In genomic region chr7:22141355-22141754, GRCh38 we compare ENCODE assay signal across 26 cellular contexts.
A peak's percentile ranks its signal among the peaks of the same experiment; 100 is the strongest.
DNase-seq lines count a peak whose midpoint lies in the region; FAIRE-seq and TF ChIP-seq lines count a peak whose summit lies in the region.
"Had no signal": no experiment of that assay in that cellular context is flagged by ENCODE, and none has a peak within 500 bp of the region (broad histone marks: within the 10 kb centered on the region; RNA-seq: fewer than 3 reads in every experiment).

No MANE protein-coding gene starts in this region.

- H3K4me1 ChIP-seq in HUES64 (ENCODE audit: insufficient read depth, low read length) = peaks cover 38% of the 10 kb centered on the region
- peaks cover 4 to 18% (median 10%) of the 10 kb centered on the region in 4 experiments for H3K4me1 ChIP-seq in H1 (replicated peaks in 1 of 4; ENCODE audit: control insufficient read depth in 3 of 4, insufficient read depth in 4 of 4, low read length in 3 of 4)
- H3K4me1 ChIP-seq: A549; BLaER1 treated with 17β-estradiol and CSF1 and Interleukin-3, amounts not matched to agents 10 nM and 100 nM; SJSA1 had no signal

- H3K23ac ChIP-seq in H1 (ENCODE audit: insufficient read length) = no peak overlapping the region

- peak overlapping the region in 1 of 2 experiments; percentile 34; a peak in 1 of 4 replicates for H3K4me2 ChIP-seq in H1 (ENCODE audit: insufficient read depth in 1 of 2, low read depth in 2 of 2, low read length in 2 of 2)
- no peak overlapping the region for H3K4me2 ChIP-seq in neural cell (ENCODE audit: low read length)
- H3K4me2 ChIP-seq: A549; BLaER1 treated with 17β-estradiol and CSF1 and Interleukin-3, amounts not matched to agents 10 nM and 100 nM; PC-9 had no signal

- H3K79me2 ChIP-seq in H1 (ENCODE audit: control insufficient read depth in 1 of 2, insufficient read depth in 2 of 2, low read length in 2 of 2) (no peaks in the 10 kb centered on the region), neural cell (replicated peaks; ENCODE audit: insufficient read depth, low read length) (no peaks in the 10 kb centered on the region)

- H3K4me3 ChIP-seq in HUES64 (ENCODE audit: low read length) = no peak overlapping the region
- H3K4me3 ChIP-seq in H1 (ENCODE audit: extremely low read depth in 1 of 4, insufficient read depth in 2 of 4, low read depth in 3 of 4, low read length in 4 of 4) = no peak overlapping the region
- no peak overlapping the region for H3K4me3 ChIP-seq in neural cell (ENCODE audit: low read length)
- H3K4me3 ChIP-seq: A549; BLaER1 treated with 17β-estradiol and CSF1 and Interleukin-3, amounts not matched to agents 10 nM and 100 nM; K562; PC-9; SJSA1 had no signal

- H3K27me3 ChIP-seq in HUES64 (ENCODE audit: insufficient read depth, low read length) (no peaks in the 10 kb centered on the region), H1 (replicated peaks in 1 of 4; ENCODE audit: control insufficient read depth in 3 of 4, extremely low read depth in 1 of 4, insufficient read depth in 3 of 4, low read length in 3 of 4) (no peaks in the 10 kb centered on the region), neural cell (ENCODE audit: insufficient read depth, low read depth, low read length) (no peaks in the 10 kb centered on the region)
- H3K27me3 ChIP-seq: BLaER1 treated with 17β-estradiol and CSF1 and Interleukin-3, amounts not matched to agents 10 nM and 100 nM; SJSA1 had no signal

- peak overlapping the region; percentile 10 for H3K4ac ChIP-seq in H1 (replicated peaks; ENCODE audit: insufficient read length, low read depth, low read length)

- H3K56ac ChIP-seq in H1 (replicated peaks; ENCODE audit: insufficient read length, low read depth, low read length) = no peak overlapping the region

- no peak overlapping the region for H4K8ac ChIP-seq in H1 (ENCODE audit: extremely low read depth, insufficient read depth, low read length)

- H2BK5ac ChIP-seq in H1 (ENCODE audit: low read depth, low read length) = 0 out of 2 replicates have a peak overlapping the region, but pooled peaks have one; percentile 13

- no peak overlapping the region for H2BK20ac ChIP-seq in H1 (ENCODE audit: low read length)

- WGBS in HUES64 = 93% methylated on average over 3 of the region's 3 CpGs
- 87% methylated on average over 3 of the region's 3 CpGs; no CpG with 5 or more reads in 1 of the 2 experiments for WGBS in H1 (ENCODE audit: extremely low coverage in 1 of 2, insufficient coverage in 1 of 2, insufficient read length in 1 of 2, insufficient replicate concordance in 2 of 2, low coverage in 1 of 2, low lambda C conversion rate in 2 of 2, missing lambda C conversion rate in 1 of 2), 2 experiments

- H3K18ac ChIP-seq in H1 (ENCODE audit: extremely low read depth, low read length) = no peak overlapping the region

- CTCF ChIA-PET in H1 (lab: Charles Lee; ENCODE audit: partially characterized antibody) = interaction anchor here (0.8 to 6.4 kb wide), 7 partner anchors 12 to 162 kb away, joined by 3 to 58 read pairs (median 5); no protein-coding TSS in a partner anchor

- H3K79me1 ChIP-seq in H1 (ENCODE audit: low read depth, low read length) = no peaks in the 10 kb centered on the region

- H4K91ac ChIP-seq in H1 (replicated peaks; ENCODE audit: insufficient read length, low read length) = peak overlapping the region; percentile 15

- H2BK12ac ChIP-seq in H1 (ENCODE audit: low read depth, low read length) = no peak overlapping the region

- H3F3A ChIP-seq in neural cell (ENCODE audit: insufficient read depth, low read length, poor library complexity, severe bottlenecking) = no peaks in the 10 kb centered on the region

- no peak overlapping the region for H2BK15ac ChIP-seq in H1 (ENCODE audit: low read length)

- TF ChIP-seq EP300 in H1 (IDR thresholded peaks at IDR 0.05; ENCODE audit: borderline replicate concordance in 1 of 2, low read depth in 2 of 2, low read length in 2 of 2) = no peak
- no peak for TF ChIP-seq EP300 in neural cell (conservative IDR thresholded peaks at IDR 0.05; ENCODE audit: poor library complexity, severe bottlenecking)

- no peaks in the 10 kb centered on the region for H4K20me1 ChIP-seq in H1 (replicated peaks in 1 of 2; ENCODE audit: control insufficient read depth in 1 of 2, insufficient read depth in 2 of 2, low read length in 2 of 2)
- H4K20me1 ChIP-seq in neural cell (ENCODE audit: insufficient read depth) = no peaks in the 10 kb centered on the region
- H4K20me1 ChIP-seq: BLaER1 treated with 17β-estradiol and CSF1 and Interleukin-3, amounts not matched to agents 10 nM and 100 nM had no signal

- no peaks in the 10 kb centered on the region for H3K9me2 ChIP-seq in neural cell (ENCODE audit: insufficient read depth, low read length)

- no peak overlapping the region for H3K14ac ChIP-seq in H1 (ENCODE audit: insufficient read length)

- H3K27ac ChIP-seq in HUES64 (ENCODE audit: low read depth, low read length) = peak overlapping the region; percentile 65; the same call in 1 of the 2 replicates
- peak overlapping the region; percentile 12; the same call in 1 of the 2 replicates for H3K27ac ChIP-seq in H1 (ENCODE audit: low read depth, low read length)
- H3K27ac ChIP-seq in neural cell (ENCODE audit: low read length) = peak overlapping the region; percentile 83
- H3K27ac ChIP-seq in temporal lobe (ENCODE audit: low read depth, low read length) = peak overlapping the region; percentile 34
- H3K27ac ChIP-seq: A549; BLaER1 treated with 17β-estradiol and CSF1 and Interleukin-3, amounts not matched to agents 10 nM and 100 nM; HL-60; PC-9; SJSA1 had no signal

- H3K9ac ChIP-seq in HUES64 (ENCODE audit: low read depth, low read length) (no peak overlapping the region), H1 (replicated peaks in 1 of 4; ENCODE audit: extremely low read depth in 1 of 4, low read depth in 3 of 4, low read length in 3 of 4) (no peak overlapping the region; a peak in 2 of 7 replicates), neural cell (ENCODE audit: low read length) (no peak overlapping the region)
- H3K9ac ChIP-seq: BLaER1 treated with 17β-estradiol and CSF1 and Interleukin-3, amounts not matched to agents 10 nM and 100 nM had no signal

- no peak overlapping the region for H2AFZ ChIP-seq in H1 (ENCODE audit: low read length)
- H2AFZ ChIP-seq in neural cell (ENCODE audit: low read depth, low read length) = no peak overlapping the region
- H2AFZ ChIP-seq: PC-9 had no signal

- no peak overlapping the region for H2BK120ac ChIP-seq in H1 (replicated peaks; ENCODE audit: low read depth, low read length)

- DNase-seq in H1 (ENCODE audit: low read depth in 1 of 2, low spot score in 2 of 2) = no peak
- no peak for DNase-seq in epidermal melanocyte (ENCODE audit: insufficient read length, low spot score)
- no peak for DNase-seq in NK-92 treated with Interleukin-12 subunit alpha and Interleukin-12 subunit beta, amount 100 ng/mL, for 24 hours (lab: John Stamatoyannopoulos, UW)
- DNase-seq in dedifferentiated amniotic fluid mesenchymal stem cell (ENCODE audit: extremely low spot score) = no peak
- DNase-seq: AML-193; CD4-positive, alpha-beta T cell; COR-L47; DMS53; Kasumi-1; MV-4-11; NCI-H1105; NCI-H1436 treated with DMSO at 0.1 percent for 48 hours; NCI-H1930; NCI-H446 treated with DMSO at 0.1 percent for 48 hours; NCI-H526; NCI-H82 had no signal

- H3K9me3 ChIP-seq in HUES64 (ENCODE audit: insufficient read depth, low read depth, low read length) = no peaks in the 10 kb centered on the region
- H3K9me3 ChIP-seq in H1 (ENCODE audit: insufficient read depth in 2 of 2, low read depth in 1 of 2, low read length in 1 of 2) = no peaks in the 10 kb centered on the region; a peak in 1 of 4 replicates
- H3K9me3 ChIP-seq in neural cell (ENCODE audit: low read length) = no peaks in the 10 kb centered on the region
- H3K9me3 ChIP-seq: A549; BLaER1 treated with 17β-estradiol and CSF1 and Interleukin-3, amounts not matched to agents 10 nM and 100 nM; SJSA1 had no signal

- no peaks in the 10 kb centered on the region for H3K23me2 ChIP-seq in H1 (ENCODE audit: low read depth, low read length)

- H2AK5ac ChIP-seq in H1 (ENCODE audit: low read depth, low read length) = no peak overlapping the region

- peaks cover 22% of the 10 kb centered on the region for H3K36me3 ChIP-seq in HUES64 (ENCODE audit: insufficient read depth, low read length)
- peaks cover 0 to 32% (median 14%) of the 10 kb centered on the region in 4 experiments; a peak in 5 of 8 replicates for H3K36me3 ChIP-seq in H1 (ENCODE audit: control insufficient read depth in 2 of 4, insufficient read depth in 4 of 4, low read length in 3 of 4)
- peaks cover 39% of the 10 kb centered on the region for H3K36me3 ChIP-seq in neural cell (ENCODE audit: insufficient read depth, low read length)
- H3K36me3 ChIP-seq: SJSA1 had no signal

- TF ChIP-seq RAD21 in H1 (IDR thresholded peaks at IDR 0.05 in 1 of 2, conservative IDR thresholded peaks at IDR 0.05 in 1 of 2; ENCODE audit: low read depth in 2 of 2, low read length in 2 of 2) (no peak), neural cell (conservative IDR thresholded peaks at IDR 0.05) (no peak)

- H4K5ac ChIP-seq in H1 (ENCODE audit: insufficient read length, low read depth, low read length) = no peak overlapping the region

- TF ChIP-seq POLR2A in H1 (IDR thresholded peaks at IDR 0.05; ENCODE audit: control extremely low read depth in 1 of 2, low read depth in 2 of 2, low read length in 2 of 2) = no peak

- no peak for TF ChIP-seq CTCF in H1 (IDR thresholded peaks at IDR 0.05; ENCODE audit: control extremely low read depth in 1 of 3, insufficient read depth in 1 of 3, low read depth in 1 of 3, low read length in 3 of 3)
- TF ChIP-seq CTCF in neural cell (IDR thresholded peaks at IDR 0.05; ENCODE audit: poor library complexity, severe bottlenecking) = no peak

- POLR2A ChIA-PET in H1 (lab: Charles Lee; ENCODE audit: partially characterized antibody) = no interaction called here

- FAIRE-seq in H1 (lab: Jason Lieb, UNC) = no peak
- FAIRE-seq: A549, G401.6, K562 had no signal

TF ChIP-seq in H1, 55 proteins besides CTCF, POLR2A, EP300 and RAD21 (continues in another document):
- TF ChIP-seq HDAC2 (IDR thresholded peaks at IDR 0.05; ENCODE audit: borderline replicate concordance in 1 of 2, low read depth in 2 of 2, low read length in 2 of 2) (no peak), NANOG (IDR thresholded peaks at IDR 0.05; ENCODE audit: insufficient read depth, low read depth, low read length, poor library complexity, severe bottlenecking) (no peak), SIX5 (IDR thresholded peaks at IDR 0.05; ENCODE audit: low read depth, low read length) (no peak), TBP (IDR thresholded peaks at IDR 0.05; ENCODE audit: low read depth, low read length) (no peak), KDM1A (IDR thresholded peaks at IDR 0.05; ENCODE audit: borderline replicate concordance, low read length) (no peak)

TF ChIP-seq in neural cell, 6 proteins besides CTCF, POLR2A, EP300 and RAD21 (continues in another document):
- no peak for TF ChIP-seq SMC3 (conservative IDR thresholded peaks at IDR 0.05; ENCODE audit: poor library complexity)
- no peak for TF ChIP-seq EZH2 (IDR thresholded peaks at IDR 0.05; ENCODE audit: borderline replicate concordance, insufficient read depth, low read length, poor library complexity, severe bottlenecking)
- TF ChIP-seq POLR2AphosphoS5 (IDR thresholded peaks at IDR 0.05) = no peak
- TF ChIP-seq TAF1 (IDR thresholded peaks at IDR 0.05; ENCODE audit: low read depth) = no peak

Comparison
In these comparisons a context has a peak if more than half of its experiments do, and no peak if none do; other contexts are left out.
1. H3K27ac ChIP-seq: peak in every context shown above with its lines; median percentile 83 in neural cell; 65 in HUES64; 34 in temporal lobe; 12 in H1.